ENCODE assay signal across 22 cellular contexts in the genomic region with DNA sequence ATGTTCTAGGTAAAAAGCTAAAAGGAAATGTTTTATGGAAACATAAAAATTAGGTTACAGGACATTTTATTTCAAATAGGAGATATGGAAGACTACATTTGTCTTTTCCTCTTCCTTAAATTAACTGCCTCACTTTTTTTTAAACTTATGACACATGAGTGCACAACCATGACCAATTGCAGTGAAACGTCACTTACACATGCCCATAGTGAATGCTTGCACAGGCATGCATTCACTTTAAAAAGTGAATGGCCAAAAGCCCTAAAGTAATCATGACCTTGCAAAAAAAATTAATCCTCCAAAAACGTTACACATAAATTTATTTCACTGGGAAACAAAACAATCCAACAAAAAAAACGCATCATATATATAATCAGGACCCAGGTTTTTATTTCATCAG.
DNase-seq lines count a peak whose midpoint lies in the region; ATAC-seq, FAIRE-seq and TF ChIP-seq lines count a peak whose summit lies in the region.
"Had no signal": no experiment of that assay in that cellular context is flagged by ENCODE, and none has a peak within 500 bp of the region (broad histone marks: within the 10 kb centered on the region; RNA-seq: fewer than 3 reads in every experiment).

No MANE protein-coding gene starts in this region.

- H3K9me3 ChIP-seq in mammary epithelial cell (replicated peaks; ENCODE audit: insufficient read depth, low read length), result no peaks in the 10 kb centered on the region
- H3K9me3 ChIP-seq in breast epithelium, result no peaks in the 10 kb centered on the region
- peaks cover 5% of the 10 kb centered on the region for H3K9me3 ChIP-seq in SJCRH30 (replicated peaks)
- H3K9me3 ChIP-seq: BLaER1 treated with 17β-estradiol and CSF1 and Interleukin-3, amounts not matched to agents 10 nM and 100 nM had no signal

- DNase-seq in mammary epithelial cell, result peak; percentile 4
- no peak for DNase-seq in breast epithelium (ENCODE audit: low spot score in 2 of 2)
- peak in 1 of 2 experiments; percentile 33 for DNase-seq in SJCRH30
- DNase-seq in bronchial epithelial cell (ENCODE audit: low read depth), result peak; percentile 72
- no peak for DNase-seq in NCI-H446 (lab: John Stamatoyannopoulos, UW)
- no peak for DNase-seq in KBM-7
- DNase-seq: AML-193; Calu3; CD4-positive, alpha-beta T cell; CD8-positive, alpha-beta memory T cell; COR-L47; DMS79 treated with DMSO at 0.1 percent for 48 hours; GF-D8 had no signal

- H3K9ac ChIP-seq in mammary epithelial cell (ENCODE audit: insufficient read depth, low read length), result no peak overlapping the region
- H3K9ac ChIP-seq: BLaER1 treated with 17β-estradiol and CSF1 and Interleukin-3, amounts not matched to agents 10 nM and 100 nM had no signal

- no peak for FAIRE-seq in bronchial epithelial cell (lab: Jason Lieb, UNC)
- FAIRE-seq: A204.1, D721Med, G401.6, GM12891 had no signal

- dilution Hi-C loops in mammary epithelial cell (cut with HindIII; ENCODE audit: low sequenced_read_pairs), result no loop called here

- WGBS in mammary epithelial cell (ENCODE audit: low coverage, missing lambda C conversion rate), result 50% methylated on average over 3 of the region's 3 CpGs

- no peaks in the 10 kb centered on the region for H3K27me3 ChIP-seq in mammary epithelial cell (ENCODE audit: insufficient read depth, low read length)
- H3K27me3 ChIP-seq in breast epithelium, result no peaks in the 10 kb centered on the region
- no peaks in the 10 kb centered on the region for H3K27me3 ChIP-seq in SJCRH30
- no peaks in the 10 kb centered on the region for H3K27me3 ChIP-seq in bronchial epithelial cell (ENCODE audit: control insufficient read depth, insufficient read depth, low read length)
- H3K27me3 ChIP-seq: BLaER1 treated with 17β-estradiol and CSF1 and Interleukin-3, amounts not matched to agents 10 nM and 100 nM had no signal

- H3K27ac ChIP-seq in mammary epithelial cell (ENCODE audit: insufficient read depth, low read depth, low read length) (no peak overlapping the region), breast epithelium (no peak overlapping the region), SJCRH30 (peak overlapping the region; percentile 41)
- H3K27ac ChIP-seq: 22Rv1; BLaER1 treated with 17β-estradiol and CSF1 and Interleukin-3, amounts not matched to agents 10 nM and 100 nM; C4-2B had no signal

- H4K20me1 ChIP-seq in mammary epithelial cell (ENCODE audit: insufficient read depth, low read length), result no peaks in the 10 kb centered on the region
- H4K20me1 ChIP-seq: BLaER1 treated with 17β-estradiol and CSF1 and Interleukin-3, amounts not matched to agents 10 nM and 100 nM had no signal

- intact Hi-C loops in mammary epithelial cell (cut with micrococcal nuclease) (no loop called here), breast epithelium (cut with DNase I; ENCODE audit: low total_unique reads) (no loop called here)

- H3K4me1 ChIP-seq in mammary epithelial cell (ENCODE audit: insufficient read depth, low read length) (no peaks in the 10 kb centered on the region), breast epithelium (no peaks in the 10 kb centered on the region), SJCRH30 (peaks cover 20% of the 10 kb centered on the region)
- H3K4me1 ChIP-seq: BLaER1 treated with 17β-estradiol and CSF1 and Interleukin-3, amounts not matched to agents 10 nM and 100 nM had no signal

- no peak overlapping the region for H2AFZ ChIP-seq in mammary epithelial cell (ENCODE audit: low read depth, low read length)

- CTCF ChIA-PET in mammary epithelial cell (lab: Charles Lee; ENCODE audit: low non-redundant PET), result no interaction called here

- H3K4me2 ChIP-seq in mammary epithelial cell (ENCODE audit: insufficient read depth, low read depth, low read length), result no peak overlapping the region
- H3K4me2 ChIP-seq: BLaER1 treated with 17β-estradiol and CSF1 and Interleukin-3, amounts not matched to agents 10 nM and 100 nM had no signal

- TF ChIP-seq CTCF in mammary epithelial cell (conservative IDR thresholded peaks at IDR 0.05 in 1 of 2, IDR thresholded peaks at IDR 0.05 in 1 of 2; ENCODE audit: extremely low read depth in 1 of 2, insufficient read depth in 1 of 2, low read depth in 1 of 2, low read length in 2 of 2), result no peak
- TF ChIP-seq CTCF in breast epithelium (IDR thresholded peaks at IDR 0.05), result no peak
- TF ChIP-seq CTCF in bronchial epithelial cell (IDR thresholded peaks at IDR 0.05; ENCODE audit: insufficient read depth, low read length, severe bottlenecking), result no peak

- no TSS peak for BruUV-seq in mammary epithelial cell (replicated peaks; lab: Mats Ljungman, UMichigan)

- in situ Hi-C loops in mammary epithelial cell (cut with MboI; ENCODE audit: low sequenced_read_pairs in 2 of 2) (no loop called here), KBM-7 (cut with MboI; ENCODE audit: low pct_unique_long_range_greater_than_20kb, low sequenced_read_pairs) (no loop called here)

- TF ChIP-seq POLR2A in breast epithelium (IDR thresholded peaks at IDR 0.05), result no peak

- no peaks in the 10 kb centered on the region for H3K79me2 ChIP-seq in mammary epithelial cell (ENCODE audit: insufficient read depth, low read length)

- no peak overlapping the region for H3K4me3 ChIP-seq in mammary epithelial cell (replicated peaks in 1 of 3; ENCODE audit: insufficient read depth in 1 of 3, low read depth in 2 of 3, low read length in 3 of 3)
- no peak overlapping the region for H3K4me3 ChIP-seq in breast epithelium
- no peak overlapping the region for H3K4me3 ChIP-seq in SJCRH30
- no peak overlapping the region for H3K4me3 ChIP-seq in bronchial epithelial cell (ENCODE audit: low read depth, low read length)
- H3K4me3 ChIP-seq: BLaER1 treated with 17β-estradiol and CSF1 and Interleukin-3, amounts not matched to agents 10 nM and 100 nM had no signal

- ATAC-seq in esophagus mucosa, result peak; percentile 63
- ATAC-seq in HG02623 (IDR thresholded peaks at IDR 0.05; ENCODE audit: unreplicated experiment), result no peak

- no peaks in the 10 kb centered on the region for H3K36me3 ChIP-seq in mammary epithelial cell (ENCODE audit: insufficient read depth, low read length)
- no peaks in the 10 kb centered on the region for H3K36me3 ChIP-seq in breast epithelium
- H3K36me3 ChIP-seq in SJCRH30, result no peaks in the 10 kb centered on the region
- no peaks in the 10 kb centered on the region for H3K36me3 ChIP-seq in bronchial epithelial cell (ENCODE audit: control insufficient read depth, insufficient read depth, low read length)
- H3K36me3 ChIP-seq: BLaER1 treated with 17β-estradiol and CSF1 and Interleukin-3, amounts not matched to agents 10 nM and 100 nM had no signal

Comparison
In these comparisons a context has a peak if more than half of its experiments do, and no peak if none do; other contexts are left out.
1. DNase-seq: peak in mammary epithelial cell (single experiment) and bronchial epithelial cell (single experiment); none in breast epithelium (0 of 2), NCI-H446 (0 of 2) and KBM-7 (single experiment).